ENCODE assay signal across 1 cellular context in genomic region chr19:39435499-39436349, GRCh38.
A peak's percentile ranks its signal among the peaks of the same experiment; 100 is the strongest.
TF ChIP-seq lines count a peak whose summit lies in the region.

TSS of gene RPS16 (minus strand) at chr19:39435949. CDS start at chr19:39435895, 54 bp downstream.

TF ChIP-seq in HepG2, 621 proteins besides CTCF, POLR2A, EP300 and RAD21 (continued from another document and continues in another):
- peak; percentile 88; the same call in 1 of the 2 replicates for TF ChIP-seq ZNF318 (CRISPR knock-in tag; IDR thresholded peaks at IDR 0.05)
- peak; percentile 73 for TF ChIP-seq HOMEZ (CRISPR knock-in tag; IDR thresholded peaks at IDR 0.05; ENCODE audit: low read depth)
- TF ChIP-seq IRX3 (CRISPR knock-in tag; IDR thresholded peaks at IDR 0.05; ENCODE audit: borderline replicate concordance, low read depth): no peak
- no peak for TF ChIP-seq ZNF562 (CRISPR knock-in tag; IDR thresholded peaks at IDR 0.05; ENCODE audit: borderline replicate concordance)
- TF ChIP-seq ZEB1 (IDR thresholded peaks at IDR 0.05; ENCODE audit: insufficient replicate concordance, low read depth): no peak
- TF ChIP-seq ZNF609 (CRISPR knock-in tag; IDR thresholded peaks at IDR 0.05; ENCODE audit: borderline replicate concordance): peak; percentile 83
- no peak for TF ChIP-seq ZNF326 (CRISPR knock-in tag; IDR thresholded peaks at IDR 0.05; ENCODE audit: borderline replicate concordance)
- peak; percentile 63 for TF ChIP-seq UBTF (CRISPR knock-in tag; IDR thresholded peaks at IDR 0.05)
- no peak for TF ChIP-seq DDIT3 (CRISPR knock-in tag; IDR thresholded peaks at IDR 0.05)
- 0 out of 2 replicates have a peak, but pooled peaks have one; percentile 22 for TF ChIP-seq TP53 (CRISPR knock-in tag; conservative IDR thresholded peaks at IDR 0.05)
- TF ChIP-seq TCF7L2 (IDR thresholded peaks at IDR 0.05; ENCODE audit: low read depth, low read length): no peak
- no peak for TF ChIP-seq NR3C1 (CRISPR knock-in tag; IDR thresholded peaks at IDR 0.05)
- TF ChIP-seq TARDBP (CRISPR knock-in tag; IDR thresholded peaks at IDR 0.05): peak; percentile 92
- TF ChIP-seq RFXAP (CRISPR knock-in tag; IDR thresholded peaks at IDR 0.05; ENCODE audit: borderline replicate concordance): peak; percentile 85; the same call in 1 of the 2 replicates
- TF ChIP-seq ZNF768 (CRISPR knock-in tag; IDR thresholded peaks at IDR 0.05): peak; percentile 85; the same call in 1 of the 2 replicates
- no peak; the same call in none of the 2 replicates for TF ChIP-seq ZNF639 (CRISPR knock-in tag; conservative IDR thresholded peaks at IDR 0.05)
- no peak for TF ChIP-seq CC2D1A (CRISPR knock-in tag; IDR thresholded peaks at IDR 0.05)
- no peak for TF ChIP-seq USF2 (IDR thresholded peaks at IDR 0.05; ENCODE audit: low read depth, low read length)
- TF ChIP-seq USF2 (CRISPR knock-in tag; IDR thresholded peaks at IDR 0.05; ENCODE audit: borderline replicate concordance): peak; percentile 57; the same call in 1 of the 2 replicates
- no peak for TF ChIP-seq NFRKB (IDR thresholded peaks at IDR 0.05)
- peak; percentile 93 for TF ChIP-seq ARNT2 (CRISPR knock-in tag; IDR thresholded peaks at IDR 0.05; ENCODE audit: low read depth)
- TF ChIP-seq ZNF547 (CRISPR knock-in tag; IDR thresholded peaks at IDR 0.05): peak; percentile 71; the same call in 1 of the 2 replicates
- peak; percentile 84 for TF ChIP-seq GTF2F1 (IDR thresholded peaks at IDR 0.05; ENCODE audit: low read length)
- TF ChIP-seq ETV6 (CRISPR knock-in tag; conservative IDR thresholded peaks at IDR 0.05): peak; percentile 89; the same call in 1 of the 2 replicates
- no peak for TF ChIP-seq MLXIP (CRISPR knock-in tag; IDR thresholded peaks at IDR 0.05; ENCODE audit: borderline replicate concordance)
- no peak for TF ChIP-seq ZNF737 (CRISPR knock-in tag; IDR thresholded peaks at IDR 0.05; ENCODE audit: borderline replicate concordance)
- no peak for TF ChIP-seq SNRNP70 (IDR thresholded peaks at IDR 0.05; ENCODE audit: low read depth, low read length)
- no peak for TF ChIP-seq SNAPC5 (CRISPR knock-in tag; IDR thresholded peaks at IDR 0.05; ENCODE audit: borderline replicate concordance)
- peak; percentile 70; the same call in 1 of the 2 replicates for TF ChIP-seq ZSCAN21 (CRISPR knock-in tag; IDR thresholded peaks at IDR 0.05; ENCODE audit: borderline replicate concordance)
- no peak for TF ChIP-seq ZNF33A (CRISPR knock-in tag; IDR thresholded peaks at IDR 0.05; ENCODE audit: borderline replicate concordance)
